In the genomic region with DNA sequence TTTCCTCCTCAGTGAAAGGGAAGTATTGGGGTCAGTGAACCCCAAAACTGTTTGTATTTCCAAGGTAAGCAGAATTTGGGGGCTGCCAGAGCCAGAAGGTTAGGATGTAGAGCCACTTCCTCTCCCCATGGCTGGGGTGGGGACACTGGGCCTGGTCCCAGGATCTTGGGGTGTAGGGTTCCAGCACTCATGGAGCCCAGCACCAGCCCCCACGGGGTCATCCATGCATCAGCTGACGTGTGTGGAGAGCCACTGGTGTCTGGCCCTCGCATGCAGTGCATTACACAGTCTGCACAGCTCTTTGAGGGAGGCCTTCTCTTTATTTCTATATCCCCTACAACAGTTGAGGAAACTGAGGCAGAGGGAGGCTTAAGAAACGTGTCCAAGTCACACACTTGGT, we compare ENCODE assay signal across 12 cellular contexts.
DNase-seq lines count a peak whose midpoint lies in the region; ATAC-seq and TF ChIP-seq lines count a peak whose summit lies in the region.
"Had no signal": no experiment of that assay in that cellular context is flagged by ENCODE, and none has a peak within 500 bp of the region (broad histone marks: within the 10 kb centered on the region; RNA-seq: fewer than 3 reads in every experiment).

No MANE protein-coding gene starts in this region.

- H3K27ac ChIP-seq in KOPT-K1 (ENCODE audit: low read depth, low read length, poor library complexity, severe bottlenecking) (peak overlapping the region; percentile 39), coronary artery (peak overlapping the region; percentile 72 to 91), temporal lobe (ENCODE audit: low read depth, low read length) (peak overlapping the region; percentile 17)
- H3K27ac ChIP-seq: C4-2B had no signal

- POLR2A ChIA-PET in HEK293T (lab: Yijun Ruan, JAX): no interaction called here

- no peak for ATAC-seq in HG02798 (IDR thresholded peaks at IDR 0.05; ENCODE audit: poor library complexity, unreplicated experiment)
- ATAC-seq: naive thymus-derived CD8-positive, alpha-beta T cell had no signal

- CTCF ChIA-PET in HEK293T (lab: Yijun Ruan, JAX): no interaction called here
- CTCF ChIA-PET in activated naive CD4-positive, alpha-beta T cell treated with anti-CD3 and anti-CD28 coated beads for 36 hours (lab: Charles Lee): no interaction called here

- no peak overlapping the region for H3K4me3 Mint-ChIP-seq in nephron
- H3K4me3 Mint-ChIP-seq in activated naive CD4-positive, alpha-beta T cell treated with anti-CD3 and anti-CD28 coated beads for 36 hours: no peak overlapping the region
- H3K4me3 Mint-ChIP-seq: naive thymus-derived CD8-positive, alpha-beta T cell had no signal

- no peaks in the 10 kb centered on the region for H3K9me3 ChIP-seq in KOPT-K1 (ENCODE audit: insufficient read depth, low read length, poor library complexity, severe bottlenecking)

- H3K36me3 ChIP-seq in KOPT-K1 (ENCODE audit: insufficient read depth, low read length): peaks cover 61% of the 10 kb centered on the region

- no peaks in the 10 kb centered on the region for H3K9me3 Mint-ChIP-seq in nephron
- no peaks in the 10 kb centered on the region for H3K9me3 Mint-ChIP-seq in activated naive CD4-positive, alpha-beta T cell treated with anti-CD3 and anti-CD28 coated beads for 36 hours
- H3K9me3 Mint-ChIP-seq: naive thymus-derived CD8-positive, alpha-beta T cell had no signal

- peaks cover 56% of the 10 kb centered on the region for H3K4me1 Mint-ChIP-seq in nephron
- H3K4me1 Mint-ChIP-seq in activated naive CD4-positive, alpha-beta T cell treated with anti-CD3 and anti-CD28 coated beads for 36 hours (ENCODE audit: low read depth): no peaks in the 10 kb centered on the region

- H3K36me3 Mint-ChIP-seq in nephron (ENCODE audit: low read depth): peaks cover 9% of the 10 kb centered on the region
- H3K36me3 Mint-ChIP-seq in activated naive CD4-positive, alpha-beta T cell treated with anti-CD3 and anti-CD28 coated beads for 36 hours (ENCODE audit: low read depth): no peaks in the 10 kb centered on the region

- no peaks in the 10 kb centered on the region for H3K27me3 Mint-ChIP-seq in nephron (ENCODE audit: low read depth)
- no peaks in the 10 kb centered on the region for H3K27me3 Mint-ChIP-seq in activated naive CD4-positive, alpha-beta T cell treated with anti-CD3 and anti-CD28 coated beads for 36 hours (ENCODE audit: low read depth)
- H3K27me3 Mint-ChIP-seq: naive thymus-derived CD8-positive, alpha-beta T cell had no signal

- no peak overlapping the region for H3K4me3 ChIP-seq in coronary artery

- TF ChIP-seq CTCF in coronary artery (IDR thresholded peaks at IDR 0.05): no peak
- no peak for TF ChIP-seq CTCF in nephron (IDR thresholded peaks at IDR 0.05; ENCODE audit: unreplicated experiment in 3 of 3)

- intact Hi-C loops in activated naive CD4-positive, alpha-beta T cell treated with anti-CD3 and anti-CD28 coated beads for 36 hours (cut with micrococcal nuclease): no loop called here

- DNase-seq in coronary artery (ENCODE audit: low spot score) (no peak), HEK293T (ENCODE audit: extremely low spot score) (no peak), NCI-H1105 (lab: John Stamatoyannopoulos, UW) (no peak)
- DNase-seq in activated naive CD4-positive, alpha-beta T cell treated with anti-CD3 and anti-CD28 coated beads for 36 hours: no peak
- DNase-seq: Kasumi-1; naive thymus-derived CD8-positive, alpha-beta T cell; NCI-H2081 treated with DMSO at 0.1 percent for 48 hours had no signal

- peak overlapping the region; percentile 68 to 95 (median 90) for H3K27ac Mint-ChIP-seq in nephron
- no peak overlapping the region for H3K27ac Mint-ChIP-seq in activated naive CD4-positive, alpha-beta T cell treated with anti-CD3 and anti-CD28 coated beads for 36 hours

TF ChIP-seq in HEK293T, 16 proteins besides CTCF, POLR2A, EP300 and RAD21:
- TF ChIP-seq LEF1 (IDR thresholded peaks at IDR 0.05; ENCODE audit: borderline replicate concordance) (no peak), FOXA1 (IDR thresholded peaks at IDR 0.05) (no peak)
- TF ChIP-seq, protein P1, sequence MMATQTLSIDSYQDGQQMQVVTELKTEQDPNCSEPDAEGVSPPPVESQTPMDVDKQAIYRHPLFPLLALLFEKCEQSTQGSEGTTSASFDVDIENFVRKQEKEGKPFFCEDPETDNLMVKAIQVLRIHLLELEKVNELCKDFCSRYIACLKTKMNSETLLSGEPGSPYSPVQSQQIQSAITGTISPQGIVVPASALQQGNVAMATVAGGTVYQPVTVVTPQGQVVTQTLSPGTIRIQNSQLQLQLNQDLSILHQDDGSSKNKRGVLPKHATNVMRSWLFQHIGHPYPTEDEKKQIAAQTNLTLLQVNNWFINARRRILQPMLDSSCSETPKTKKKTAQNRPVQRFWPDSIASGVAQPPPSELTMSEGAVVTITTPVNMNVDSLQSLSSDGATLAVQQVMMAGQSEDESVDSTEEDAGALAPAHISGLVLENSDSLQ (IDR thresholded peaks at IDR 0.05): no peak

Comparison
In these comparisons a context has a peak if more than half of its experiments do, and no peak if none do; other contexts are left out.
1. H3K27ac ChIP-seq: peak in every context shown above with its lines; median percentile 82 in coronary artery; 39 in KOPT-K1; 17 in temporal lobe.